ENCODE assay signal across 8 cellular contexts in the genomic region with DNA sequence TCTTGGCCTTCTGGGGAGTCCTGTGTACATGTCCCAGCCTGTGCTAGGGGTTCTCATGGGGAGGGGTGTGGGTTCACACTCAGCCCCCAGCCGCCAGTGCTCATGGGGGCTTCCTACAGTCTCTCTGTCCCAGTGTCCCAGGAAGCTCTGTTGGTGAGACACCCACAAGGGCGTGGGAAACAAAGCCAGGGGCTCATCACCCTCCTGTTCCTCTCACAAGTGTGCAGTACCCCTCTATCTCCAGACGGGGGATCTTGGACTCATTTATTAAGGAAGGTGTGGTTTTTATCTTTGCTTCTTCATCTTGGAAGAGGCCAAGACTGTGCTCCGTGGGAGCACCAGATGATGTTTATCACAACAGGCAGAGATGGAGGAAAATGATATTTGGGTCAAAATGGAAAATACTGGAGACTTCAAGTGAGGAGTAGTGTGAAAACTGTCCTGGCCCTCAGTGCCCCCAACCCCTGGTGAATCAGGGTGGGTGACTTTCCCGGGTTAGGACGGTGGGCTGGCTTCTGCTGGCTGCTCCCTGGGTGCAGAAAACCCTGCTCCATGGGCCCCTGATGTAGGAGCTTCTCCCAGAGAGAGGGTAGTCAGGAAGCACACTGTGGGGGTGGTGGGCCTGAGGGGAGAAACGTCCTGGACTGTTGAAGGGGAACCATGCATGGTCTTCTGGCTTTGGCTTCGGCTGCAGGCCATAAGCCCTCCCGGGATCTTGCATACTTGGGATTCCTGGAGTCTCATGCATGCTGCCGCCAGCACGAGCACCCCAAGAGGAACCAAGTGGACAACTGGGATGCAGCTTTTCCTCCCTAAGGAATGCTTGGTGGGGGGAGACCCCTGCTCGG. TPM values are rescaled to one million over a fixed set of nuclear protein-coding genes. Genes with fewer than 3 reads are reported as not detected.
DNase-seq lines count a peak whose midpoint lies in the region; TF ChIP-seq lines count a peak whose summit lies in the region.

No MANE protein-coding gene starts in this region.

- no peak overlapping the region for H3K9ac ChIP-seq in GM23248

- TF ChIP-seq CTCF in AG10803 (conservative IDR thresholded peaks at IDR 0.05; ENCODE audit: low read length) (peak; percentile 71), esophagus muscularis mucosa (IDR thresholded peaks at IDR 0.05) (peak in 1 of 3 experiments; percentile 26), coronary artery (IDR thresholded peaks at IDR 0.05) (no peak)

- no peaks in the 10 kb centered on the region for H4K20me1 ChIP-seq in GM23248 (ENCODE audit: insufficient read depth)

- no peak overlapping the region for H3K27ac ChIP-seq in GM23248
- no peak overlapping the region for H3K27ac ChIP-seq in SJCRH30
- no peak overlapping the region for H3K27ac ChIP-seq in esophagus muscularis mucosa (replicated peaks in 1 of 4)
- H3K27ac ChIP-seq in coronary artery, result no peak overlapping the region

- no peaks in the 10 kb centered on the region for H3F3A ChIP-seq in GM23248 (ENCODE audit: insufficient read depth)

- no peak for TF ChIP-seq EP300 in esophagus muscularis mucosa (IDR thresholded peaks at IDR 0.05)

- TF ChIP-seq POLR2A in esophagus muscularis mucosa (IDR thresholded peaks at IDR 0.05; ENCODE audit: low read depth), result no peak

- no peaks in the 10 kb centered on the region for H3K27me3 ChIP-seq in GM23248 (replicated peaks; ENCODE audit: insufficient read depth)
- no peaks in the 10 kb centered on the region for H3K27me3 ChIP-seq in SJCRH30
- peaks cover 0 to 25% (median 0%) of the 10 kb centered on the region in 4 donors for H3K27me3 ChIP-seq in esophagus muscularis mucosa

- H2AFZ ChIP-seq in GM23248, result no peak overlapping the region

- H3K4me1 ChIP-seq in GM23248 (ENCODE audit: insufficient read depth) (no peaks in the 10 kb centered on the region), SJCRH30 (no peaks in the 10 kb centered on the region), esophagus muscularis mucosa (no peaks in the 10 kb centered on the region)

- no peaks in the 10 kb centered on the region for H3K9me2 ChIP-seq in GM23248 (ENCODE audit: insufficient read depth)

- no peaks in the 10 kb centered on the region for H3K79me2 ChIP-seq in GM23248 (ENCODE audit: insufficient read depth)

- H3K4me3 ChIP-seq in AG10803 (ENCODE audit: low read length) (no peak overlapping the region), GM23248 (no peak overlapping the region), SJCRH30 (peak overlapping the region; percentile 12; the same call in 1 of the 2 replicates), esophagus muscularis mucosa (no peak overlapping the region), coronary artery (no peak overlapping the region)

- WGBS in GM23248 (ENCODE audit: low coverage in 1 of 2, low lambda C conversion rate in 2 of 2, missing lambda C conversion rate in 2 of 2), 2 experiments, result 51 to 56% methylated on average over 12 of the region's 12 CpGs
- WGBS in esophagus muscularis mucosa, result 68% methylated on average over 9 of the region's 12 CpGs

- in situ Hi-C loops in GM23248 (cut with MboI), result no loop called here

- intact Hi-C loops in esophagus muscularis mucosa (cut with DNase I), result no loop called here

- DNase-seq in AG10803 (ENCODE audit: low read depth) (peak; percentile 67), GM23248 (peak; percentile 73), SJCRH30 (peak; percentile 46 to 49), islet precursor cell (peak; percentile 87), esophagus muscularis mucosa (ENCODE audit: extremely low spot score) (no peak), coronary artery (ENCODE audit: low spot score) (no peak), NCI-H524 treated with DMSO at 0.1 percent for 48 hours (lab: John Stamatoyannopoulos, UW) (no peak), GM19240 (ENCODE audit: insufficient read length, low spot score) (no peak)

- no peaks in the 10 kb centered on the region for H3K9me3 ChIP-seq in GM23248 (ENCODE audit: low read depth)
- no peaks in the 10 kb centered on the region for H3K9me3 ChIP-seq in SJCRH30 (replicated peaks)
- no peaks in the 10 kb centered on the region for H3K9me3 ChIP-seq in esophagus muscularis mucosa

- H3K36me3 ChIP-seq in GM23248 (ENCODE audit: low read depth) (no peaks in the 10 kb centered on the region), SJCRH30 (no peaks in the 10 kb centered on the region), esophagus muscularis mucosa (no peaks in the 10 kb centered on the region)

- no peak overlapping the region for H3K4me2 ChIP-seq in GM23248 (ENCODE audit: unreplicated experiment)

RNA-seq across cellular contexts. Expression of a gene that starts 15.3 kb away (rescaled TPM):
- total RNA-seq in GM23248 (2014; rRNA removed; shearing (Covaris generic)), result 5.8 and 6.7 TPM in 2 replicates
- 11.0 and 12.3 TPM in 2 replicates for polyA plus RNA-seq in GM23248 (2016; fragmentation: Nextera tagmentation; extraction: Ambion mirVana)
- total RNA-seq in SJCRH30 (2014; rRNA removed; shearing (Covaris generic)), result not detected in 2 replicates
- total RNA-seq in esophagus muscularis mucosa, result not detected

RNA-seq across cellular contexts. Expression of a gene that starts 37.3 kb away (rescaled TPM):
- total RNA-seq in GM23248 (2014; rRNA removed; shearing (Covaris generic)), result not detected in 2 replicates
- polyA plus RNA-seq in GM23248 (2016; fragmentation: Nextera tagmentation; extraction: Ambion mirVana), result not detected in 2 replicates
- not detected in 2 replicates for total RNA-seq in SJCRH30 (2014; rRNA removed; shearing (Covaris generic))
- not detected for total RNA-seq in esophagus muscularis mucosa

Comparison
In these comparisons a context has a peak if more than half of its experiments do, and no peak if none do; other contexts are left out.
1. DNase-seq: peak in AG10803 (single experiment), GM23248 (single experiment), SJCRH30 (2 of 2) and islet precursor cell (single experiment); none in esophagus muscularis mucosa (single experiment), coronary artery (single experiment), NCI-H524 treated with DMSO at 0.1 percent for 48 hours (single experiment) and GM19240 (single experiment).